9 cellular contexts compared by ENCODE assay signal in the genomic region with DNA sequence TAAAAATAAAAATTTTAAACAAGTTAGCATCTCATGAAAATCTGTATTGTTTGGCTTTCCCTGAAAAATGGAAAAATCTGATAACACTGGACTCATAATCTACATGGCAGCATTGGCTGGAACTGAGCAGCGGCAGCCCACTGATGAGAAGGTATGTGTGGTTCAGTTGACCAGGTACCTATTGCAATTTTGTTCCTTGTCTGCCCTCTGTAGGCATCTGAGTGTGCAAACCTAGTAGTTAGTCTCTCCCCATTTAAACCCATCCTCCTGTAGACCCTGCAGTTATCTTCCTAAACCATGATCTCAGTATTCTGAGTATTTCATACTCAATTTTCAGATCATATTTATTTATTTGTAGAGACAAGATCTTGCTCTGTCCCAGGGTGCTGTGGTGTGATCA. TPM values are rescaled to one million over a fixed set of nuclear protein-coding genes. Genes with fewer than 3 reads are reported as not detected.
DNase-seq lines count a peak whose midpoint lies in the region; ATAC-seq, FAIRE-seq and TF ChIP-seq lines count a peak whose summit lies in the region.
"Had no signal": no experiment of that assay in that cellular context is flagged by ENCODE, and none has a peak within 500 bp of the region (broad histone marks: within the 10 kb centered on the region; RNA-seq: fewer than 3 reads in every experiment).

No MANE protein-coding gene starts in this region.

- no TSS peak for BruUV-seq in IMR-90 (replicated peaks; lab: Mats Ljungman, UMichigan)
- no TSS peak for BruUV-seq in K562 (replicated peaks; lab: Mats Ljungman, UMichigan)

- H3K79me1 ChIP-seq in IMR-90 (ENCODE audit: low read depth in 1 of 2, low read length in 2 of 2), result no peaks in the 10 kb centered on the region

- no peak overlapping the region for H4K5ac ChIP-seq in IMR-90 (ENCODE audit: low read depth, low read length)

- in situ Hi-C loops in IMR-90 (cut with MboI; ENCODE audit: low sequenced_read_pairs) (loop anchor here (25.0 kb wide), 1 partner anchor 727 kb away; the partner anchor contains the start of gene DYNLT5), K562 (cut with MboI) (loop anchor here (5.0 to 25.0 kb wide), 2 partner anchors 262 to 502 kb away; no protein-coding TSS in a partner anchor)

- no peak overlapping the region for H2BK120ac ChIP-seq in IMR-90 (ENCODE audit: low read depth, low read length)

- H2BK15ac ChIP-seq in IMR-90 (ENCODE audit: low read depth, low read length), result no peak overlapping the region

- H3K9me1 ChIP-seq in IMR-90 (ENCODE audit: insufficient read depth, low read length) (no peaks in the 10 kb centered on the region), K562 (ENCODE audit: control insufficient read depth, insufficient read depth, low read length) (no peaks in the 10 kb centered on the region)

- CTCF ChIA-PET in IMR-90 (lab: Yijun Ruan, JAX), result interaction anchor here (0.7 kb wide), 1 partner anchor 256 kb away, joined by 4 read pairs; no protein-coding TSS in a partner anchor
- CTCF ChIA-PET in K562 (lab: Yijun Ruan, JAX; ENCODE audit: low intra/inter-chr PET ratio), result interaction anchor here (1.2 to 2.4 kb wide), 3 partner anchors 142 to 494 kb away, joined by 3 to 12 read pairs (median 6); no protein-coding TSS in a partner anchor

- H4K20me1 ChIP-seq in IMR-90 (ENCODE audit: insufficient read depth, low read length) (no peaks in the 10 kb centered on the region), K562 (replicated peaks; ENCODE audit: control insufficient read depth, insufficient read depth, low read length) (no peaks in the 10 kb centered on the region)

- H2AFZ ChIP-seq in IMR-90 (replicated peaks; ENCODE audit: low read length, poor library complexity), result no peak overlapping the region
- H2AFZ ChIP-seq in K562 (ENCODE audit: low read depth, low read length), result no peak overlapping the region

- H3K27me3 ChIP-seq in IMR-90 (ENCODE audit: control insufficient read depth, insufficient read depth, low read length) (peaks cover 14% of the 10 kb centered on the region), K562 (ENCODE audit: control insufficient read depth in 2 of 2, insufficient read depth in 2 of 2, low read length in 2 of 2) (no peaks in the 10 kb centered on the region)
- H3K27me3 ChIP-seq: neutrophil had no signal

- no peak overlapping the region for H3K18ac ChIP-seq in IMR-90 (ENCODE audit: low read depth, low read length)

- H3K4ac ChIP-seq in IMR-90 (ENCODE audit: low read depth, low read length), result no peak overlapping the region

- TF ChIP-seq EP300 in K562 (IDR thresholded peaks at IDR 0.05; ENCODE audit: low read length), result no peak

- H3K4me1 ChIP-seq in IMR-90 (ENCODE audit: control insufficient read depth, insufficient read depth, low read length) (no peaks in the 10 kb centered on the region), K562 (replicated peaks in 1 of 2; ENCODE audit: control insufficient read depth in 2 of 2, insufficient read depth in 2 of 2, low read length in 2 of 2) (peaks cover 0 to 5% of the 10 kb centered on the region in 2 experiments; a peak in 3 of 5 replicates), mucosa of descending colon (ENCODE audit: low read depth) (no peaks in the 10 kb centered on the region)

- TF ChIP-seq CTCF in IMR-90 (conservative IDR thresholded peaks at IDR 0.05; ENCODE audit: low read depth, low read length) (peak; percentile 21; the same call in 1 of the 2 replicates), K562 (IDR thresholded peaks at IDR 0.05 in 2 of 3, conservative IDR thresholded peaks at IDR 0.05 in 1 of 3; ENCODE audit: insufficient read depth in 2 of 3, low read depth in 1 of 3, low read length in 3 of 3) (peak; percentile 41 to 76 (median 49); a peak in 5 of 6 replicates), mucosa of descending colon (IDR thresholded peaks at IDR 0.05) (no peak)

- no peak overlapping the region for H2AK9ac ChIP-seq in IMR-90 (replicated peaks; ENCODE audit: low read depth, low read length, poor library complexity)

- no peak overlapping the region for H4K91ac ChIP-seq in IMR-90 (ENCODE audit: insufficient read depth, low read depth, low read length)

- TF ChIP-seq POLR2A in IMR-90 (IDR thresholded peaks at IDR 0.05; ENCODE audit: low read depth, low read length) (no peak), K562 (conservative IDR thresholded peaks at IDR 0.05) (no peak)

- H3K4me3 ChIP-seq in IMR-90 (ENCODE audit: insufficient read depth, low read depth, low read length) (no peak overlapping the region), K562 (no peak overlapping the region), mucosa of descending colon (no peak overlapping the region)

- FAIRE-seq in K562 (lab: Jason Lieb, UNC), result peak; percentile 88

- H3K4me2 ChIP-seq in IMR-90 (ENCODE audit: low read depth, low read length) (no peak overlapping the region), K562 (ENCODE audit: insufficient read depth, low read length) (no peak overlapping the region)

- POLR2A ChIA-PET in IMR-90 (lab: Charles Lee; ENCODE audit: unreplicated experiment), result no interaction called here
- POLR2A ChIA-PET in K562 (lab: Yijun Ruan, JAX), result no interaction called here

- DNase-seq in NOMO-1 treated with DMSO at 0.1 percent for 48 hours (lab: John Stamatoyannopoulos, UW; ENCODE audit: unreplicated experiment) (peak; percentile 18), NOMO-1 treated with dmso at 0.1 percent for 144 hours (lab: John Stamatoyannopoulos, UW; ENCODE audit: unreplicated experiment) (no peak), IMR-90 (peak; percentile 15), K562 (ENCODE audit: extremely low read depth in 1 of 4, low spot score in 3 of 4) (peak in 3 of 4 experiments; percentile 19 to 61 (median 60)), myocyte (ENCODE audit: low read depth) (peak; percentile 37), mucosa of descending colon (no peak), substantia nigra (lab: John Stamatoyannopoulos, UW) (no peak)

- TF ChIP-seq RAD21 in IMR-90 (IDR thresholded peaks at IDR 0.05; ENCODE audit: low read length), result peak; percentile 36
- peak; percentile 55 to 89 for TF ChIP-seq RAD21 in K562 (CRISPR knock-in tag; conservative IDR thresholded peaks at IDR 0.05 in 1 of 2, IDR thresholded peaks at IDR 0.05 in 1 of 2)

- no peak overlapping the region for H3K27ac ChIP-seq in IMR-90 (ENCODE audit: insufficient read depth, low read length)
- H3K27ac ChIP-seq in K562 (ENCODE audit: extremely low read depth, low read depth, low read length), result no peak overlapping the region
- H3K27ac ChIP-seq in substantia nigra (ENCODE audit: low read depth, low read length, poor library complexity, severe bottlenecking), result no peak overlapping the region
- H3K27ac ChIP-seq: neutrophil had no signal

- no peak overlapping the region for H3K56ac ChIP-seq in IMR-90 (ENCODE audit: extremely low read depth, insufficient read depth, low read length)

- H3K23ac ChIP-seq in IMR-90 (ENCODE audit: low read depth, low read length), result no peak overlapping the region

- WGBS in IMR-90 (ENCODE audit: extremely low coverage in 2 of 2, insufficient read length in 1 of 2), 2 experiments, result no CpG with 5 or more reads among the region's 1 CpG
- WGBS in K562 (ENCODE audit: insufficient coverage, low coverage, missing lambda C conversion rate), result 0% methylated on average over 1 of the region's 1 CpG

- H3K36me3 ChIP-seq in IMR-90 (ENCODE audit: control insufficient read depth, insufficient read depth, low read length) (no peaks in the 10 kb centered on the region), K562 (ENCODE audit: control insufficient read depth, insufficient read depth, low read length) (no peaks in the 10 kb centered on the region), mucosa of descending colon (ENCODE audit: low read depth) (no peaks in the 10 kb centered on the region)
- H3K36me3 ChIP-seq: neutrophil had no signal

- H3K14ac ChIP-seq in IMR-90 (replicated peaks; ENCODE audit: low read depth, low read length), result no peak overlapping the region

- H2AK5ac ChIP-seq in IMR-90 (ENCODE audit: low read depth, low read length), result no peak overlapping the region

- H2BK20ac ChIP-seq in IMR-90 (ENCODE audit: low read depth, low read length), result no peak overlapping the region

- intact Hi-C loops in IMR-90 (cut with micrococcal nuclease) (loop anchor here (1.0 kb wide), 1 partner anchor 142 kb away; no protein-coding TSS in a partner anchor), K562 (cut with micrococcal nuclease) (loop anchor here (1.0 to 2.0 kb wide), 2 partner anchors 59 to 142 kb away; partner anchors contain the start of gene SERBP1), mucosa of descending colon (cut with DNase I, micrococcal nuclease) (loop anchor here in 1 of 2 donors (10.0 kb wide), 1 partner anchor 255 kb away; no protein-coding TSS in a partner anchor)

- H3K9me3 ChIP-seq in IMR-90 (ENCODE audit: control insufficient read depth, insufficient read depth, low read length), result no peaks in the 10 kb centered on the region
- no peaks in the 10 kb centered on the region for H3K9me3 ChIP-seq in K562 (replicated peaks; ENCODE audit: control insufficient read depth, insufficient read depth, low read depth, low read length)
- H3K9me3 ChIP-seq in mucosa of descending colon, result no peaks in the 10 kb centered on the region
- H3K9me3 ChIP-seq: neutrophil had no signal

- no peak overlapping the region for H2BK5ac ChIP-seq in IMR-90 (ENCODE audit: low read depth, low read length, poor library complexity, severe bottlenecking)

- no peak overlapping the region for H4K8ac ChIP-seq in IMR-90 (ENCODE audit: low read depth in 2 of 2, low read length in 2 of 2)

- no peaks in the 10 kb centered on the region for H3K79me2 ChIP-seq in K562 (ENCODE audit: control insufficient read depth, insufficient read depth, low read length)

- ATAC-seq in IMR-90 (ENCODE audit: low read depth), result no peak
- ATAC-seq in K562, result peak; percentile 92
- no peak for ATAC-seq in GM21528 (IDR thresholded peaks at IDR 0.05; ENCODE audit: low FRiP score, unreplicated experiment)
- ATAC-seq in mucosa of descending colon, result no peak

- H3K9ac ChIP-seq in IMR-90 (ENCODE audit: low read depth, low read length) (no peak overlapping the region), K562 (ENCODE audit: insufficient read depth in 1 of 2, low read depth in 2 of 2, low read length in 2 of 2) (no peak overlapping the region)

- dilution Hi-C loops in IMR-90 (cut with HindIII; ENCODE audit: low sequenced_read_pairs, unreplicated experiment), result no loop called here

RNA-seq across cellular contexts. Expression of gene SERBP1, which starts 59.4 kb away (rescaled TPM):
- total RNA-seq in IMR-90 (2012; rRNA removed) (94.1 and 240 TPM in 2 replicates), K562 (2014; rRNA removed) (656 and 761 TPM in 2 replicates), K562 (2014; rRNA removed; fragmentation: Illumina TruSeq; extraction: Trizol) (464 and 519 TPM in 2 replicates), K562 (2015; rRNA removed; fragmentation: Illumina TruSeq; extraction: Trizol) (523 and 537 TPM in 2 replicates), K562 (2021) (415 and 449 TPM in 2 replicates), myocyte (258 and 268 TPM in 2 replicates), mucosa of descending colon (100 to 1,000 TPM; 134 to 160 (median 155) TPM)
- polyA plus RNA-seq in IMR-90 (2012; rRNA removed) (153 TPM in 2 replicates), K562 (2011; rRNA removed) (295 and 420 TPM in 2 replicates), K562 (2014; fragmentation: Illumina TruSeq; extraction: Trizol) (492 and 549 TPM in 2 replicates), K562 (2014; fragmentation: Nextera tagmentation; extraction: Ambion mirVana) (10 to 100 TPM; 79.9 to 81.2 TPM), K562 (2014; rRNA removed) (494 and 522 TPM in 2 replicates)
- polyA plus RNA-seq in IMR-90 (2012; cell fraction: cytosol; rRNA removed), result 65.9 and 68.8 TPM in 2 replicates
- polyA plus RNA-seq in IMR-90 (2012; cell fraction: nucleus; rRNA removed; ENCODE audit: low replicate concordance), result 22.2 and 52.1 TPM in 2 replicates
- 44.8 and 218 TPM in 2 replicates for total RNA-seq in K562 (2011; cell fraction: chromatin; rRNA removed; ENCODE audit: low replicate concordance)
- total RNA-seq in K562 (2011; cell fraction: nucleolus; rRNA removed), result 38.5 and 46.2 TPM in 2 replicates
- 82.6 and 125 TPM in 2 replicates for total RNA-seq in K562 (2011; cell fraction: nucleoplasm; rRNA removed)
- 136 and 207 TPM in 2 replicates for polyA plus RNA-seq in K562 (2011; cell fraction: cytosol; rRNA removed)
- polyA plus RNA-seq in K562 (2011; cell fraction: nucleus; rRNA removed), result 65.4 and 88.8 TPM in 2 replicates
- polyA plus RNA-seq in K562 (2012), result 218 and 429 TPM in 2 replicates
- 427 and 585 TPM in 2 replicates for polyA minus RNA-seq in K562 (2011; rRNA and poly(A)+ RNA removed)
- 185 and 239 TPM in 2 replicates for polyA minus RNA-seq in K562 (2011; cell fraction: cytosol; rRNA and poly(A)+ RNA removed)
- polyA minus RNA-seq in K562 (2011; cell fraction: nucleus; rRNA and poly(A)+ RNA removed), result 63.4 and 107 TPM in 2 replicates
- 124 TPM for polyA plus RNA-seq in myocyte (2012)

Comparison
In these comparisons a context has a peak if more than half of its experiments do, and no peak if none do; other contexts are left out.
1. DNase-seq: peak in NOMO-1 treated with DMSO at 0.1 percent for 48 hours (single experiment), IMR-90 (single experiment), K562 (3 of 4) and myocyte (single experiment); none in NOMO-1 treated with dmso at 0.1 percent for 144 hours (single experiment), mucosa of descending colon (0 of 3) and substantia nigra (0 of 49).